1 cellular context compared by ENCODE assay signal in genomic region chr1:212754193-212754592, GRCh38.
TF ChIP-seq lines count a peak whose summit lies in the region.

No MANE protein-coding gene starts in this region.

TF ChIP-seq in SK-N-SH, 30 proteins besides CTCF, POLR2A, EP300 and RAD21 (continued from another document):
- TF ChIP-seq PBX3 (IDR thresholded peaks at IDR 0.05) (no peak), NRF1 (IDR thresholded peaks at IDR 0.05; ENCODE audit: low read depth, low read length) (no peak), SIN3A (IDR thresholded peaks at IDR 0.05; ENCODE audit: borderline replicate concordance, low read depth, low read length) (no peak), FOSL2 (IDR thresholded peaks at IDR 0.05; ENCODE audit: borderline replicate concordance, low read depth) (no peak), SMC3 (IDR thresholded peaks at IDR 0.05; ENCODE audit: low read depth, low read length) (no peak), FOXM1 (IDR thresholded peaks at IDR 0.05; ENCODE audit: low read depth) (no peak), MXI1 (IDR thresholded peaks at IDR 0.05; ENCODE audit: low read depth, low read length) (no peak), RXRA (IDR thresholded peaks at IDR 0.05; ENCODE audit: borderline replicate concordance, low read depth) (no peak), RFX5 (IDR thresholded peaks at IDR 0.05; ENCODE audit: low read length) (no peak), EZH2phosphoT487 (IDR thresholded peaks at IDR 0.05; ENCODE audit: borderline replicate concordance, low read depth) (no peak), RCOR1 (IDR thresholded peaks at IDR 0.05; ENCODE audit: low read length) (no peak), MEF2A (IDR thresholded peaks at IDR 0.05; ENCODE audit: borderline replicate concordance, low read depth) (no peak)
- TF ChIP-seq, protein P1, sequence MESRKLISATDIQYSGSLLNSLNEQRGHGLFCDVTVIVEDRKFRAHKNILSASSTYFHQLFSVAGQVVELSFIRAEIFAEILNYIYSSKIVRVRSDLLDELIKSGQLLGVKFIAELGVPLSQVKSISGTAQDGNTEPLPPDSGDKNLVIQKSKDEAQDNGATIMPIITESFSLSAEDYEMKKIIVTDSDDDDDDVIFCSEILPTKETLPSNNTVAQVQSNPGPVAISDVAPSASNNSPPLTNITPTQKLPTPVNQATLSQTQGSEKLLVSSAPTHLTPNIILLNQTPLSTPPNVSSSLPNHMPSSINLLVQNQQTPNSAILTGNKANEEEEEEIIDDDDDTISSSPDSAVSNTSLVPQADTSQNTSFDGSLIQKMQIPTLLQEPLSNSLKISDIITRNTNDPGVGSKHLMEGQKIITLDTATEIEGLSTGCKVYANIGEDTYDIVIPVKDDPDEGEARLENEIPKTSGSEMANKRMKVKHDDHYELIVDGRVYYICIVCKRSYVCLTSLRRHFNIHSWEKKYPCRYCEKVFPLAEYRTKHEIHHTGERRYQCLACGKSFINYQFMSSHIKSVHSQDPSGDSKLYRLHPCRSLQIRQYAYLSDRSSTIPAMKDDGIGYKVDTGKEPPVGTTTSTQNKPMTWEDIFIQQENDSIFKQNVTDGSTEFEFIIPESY (IDR thresholded peaks at IDR 0.05; ENCODE audit: borderline replicate concordance, low read depth): no peak
